8 cellular contexts compared by ENCODE assay signal in the genomic region with DNA sequence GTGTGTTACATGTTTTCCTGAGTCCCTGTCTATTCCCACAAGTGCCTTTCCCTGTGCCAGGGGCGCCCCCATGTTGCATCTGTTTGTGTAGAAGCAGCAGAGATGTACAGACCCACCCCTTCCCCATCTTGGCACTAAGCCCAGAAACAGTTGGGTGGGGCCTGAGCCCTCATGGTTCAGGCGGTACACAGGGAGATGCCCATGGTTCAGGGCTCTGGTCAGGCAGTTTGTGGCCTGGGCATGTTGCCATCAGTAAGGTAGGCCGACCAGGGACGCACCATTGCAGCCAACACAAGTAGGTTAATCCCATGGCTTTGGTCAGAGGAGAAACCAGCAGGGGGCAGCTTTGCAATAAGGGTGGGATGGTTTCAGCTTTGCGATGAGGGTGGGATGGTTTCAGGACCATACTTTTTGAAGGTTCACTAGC. TPM values are rescaled to one million over a fixed set of nuclear protein-coding genes. Genes with fewer than 3 reads are reported as not detected.
A peak's percentile ranks its signal among the peaks of the same experiment; 100 is the strongest.
DNase-seq lines count a peak whose midpoint lies in the region; ATAC-seq, FAIRE-seq and TF ChIP-seq lines count a peak whose summit lies in the region.

No MANE protein-coding gene starts in this region.

- peak; percentile 31 for TF ChIP-seq CTCF in glutamatergic neuron (IDR thresholded peaks at IDR 0.05; ENCODE audit: partially characterized antibody, unreplicated experiment)

- peaks cover 0 to 2% of the 10 kb centered on the region in 2 donors for H3K27me3 Mint-ChIP-seq in CD4-positive, alpha-beta memory T cell
- H3K27me3 Mint-ChIP-seq in glutamatergic neuron (ENCODE audit: unreplicated experiment): peaks cover 9% of the 10 kb centered on the region

- no peaks in the 10 kb centered on the region for H3K9me3 Mint-ChIP-seq in CD4-positive, alpha-beta memory T cell
- H3K9me3 Mint-ChIP-seq in glutamatergic neuron (ENCODE audit: unreplicated experiment): peaks cover 13% of the 10 kb centered on the region

- no peaks in the 10 kb centered on the region for H3K36me3 Mint-ChIP-seq in CD4-positive, alpha-beta memory T cell
- H3K36me3 Mint-ChIP-seq in glutamatergic neuron (ENCODE audit: unreplicated experiment): no peaks in the 10 kb centered on the region

- H3K27me3 ChIP-seq in CD4-positive, alpha-beta memory T cell (ENCODE audit: insufficient read depth, low read length): peaks cover 10% of the 10 kb centered on the region
- peaks cover 27% of the 10 kb centered on the region for H3K27me3 ChIP-seq in H7 (ENCODE audit: control insufficient read depth, insufficient read depth, low read length)

- no peak overlapping the region for H3K27ac ChIP-seq in CD4-positive, alpha-beta memory T cell (ENCODE audit: low read depth, low read length)

- H3K9me3 ChIP-seq in CD4-positive, alpha-beta memory T cell (ENCODE audit: control insufficient read depth in 1 of 2, low read length in 2 of 2): no peaks in the 10 kb centered on the region

- POLR2A ChIA-PET in CD4-positive, alpha-beta memory T cell (lab: Charles Lee; ENCODE audit: partially characterized antibody): interaction anchor here (3.5 kb wide), 1 partner anchor 24 kb away, joined by 32 read pairs; no protein-coding TSS in a partner anchor

- CTCF ChIA-PET in CD4-positive, alpha-beta memory T cell (lab: Charles Lee; ENCODE audit: partially characterized antibody): interaction anchor here (0.6 to 4.2 kb wide), 2 partner anchors 24 to 30 kb away, joined by 3 to 24 read pairs; no protein-coding TSS in a partner anchor

- intact Hi-C loops in CD4-positive, alpha-beta memory T cell (cut with micrococcal nuclease): loop anchor here (1.0 to 10.0 kb wide), 2 partner anchors 23 to 440 kb away; partner anchors contain the start of genes CCDC28B, DCDC2B and IQCC

- H3K4me1 ChIP-seq in CD4-positive, alpha-beta memory T cell (ENCODE audit: insufficient read depth, low read length): peaks cover 48% of the 10 kb centered on the region

- no peak for ATAC-seq in HG03378 (IDR thresholded peaks at IDR 0.05; ENCODE audit: unreplicated experiment)

- DNase-seq in CD4-positive, alpha-beta memory T cell: no peak
- peak; percentile 31 for DNase-seq in H4 (ENCODE audit: low spot score)
- DNase-seq in SHP77 treated with DMSO at 0.1 percent for 48 hours (lab: John Stamatoyannopoulos, UW): peak; percentile 54
- peak; percentile 72 for DNase-seq in glutamatergic neuron
- DNase-seq in OCI-M2 (lab: John Stamatoyannopoulos, UW; ENCODE audit: unreplicated experiment): no peak
- no peak for DNase-seq in GM19239 (ENCODE audit: insufficient read length, low spot score)
- no peak for DNase-seq in H7

- peaks cover 23 to 55% (median 28%) of the 10 kb centered on the region in 4 donors for H3K4me1 Mint-ChIP-seq in CD4-positive, alpha-beta memory T cell
- peaks cover 3% of the 10 kb centered on the region for H3K4me1 Mint-ChIP-seq in glutamatergic neuron (ENCODE audit: low read depth, unreplicated experiment)

- FAIRE-seq in GM19239 (lab: Jason Lieb, UNC): no peak

- no peaks in the 10 kb centered on the region for H3K36me3 ChIP-seq in CD4-positive, alpha-beta memory T cell (ENCODE audit: insufficient read depth, low read length)
- H3K36me3 ChIP-seq in H7 (replicated peaks; ENCODE audit: control insufficient read depth, insufficient read depth, low read length): no peaks in the 10 kb centered on the region

- H3K4me3 Mint-ChIP-seq in CD4-positive, alpha-beta memory T cell: peak overlapping the region in 5 of 8 donors; percentile 24 to 95 (median 83)
- peak overlapping the region; percentile 34 for H3K4me3 Mint-ChIP-seq in glutamatergic neuron (ENCODE audit: unreplicated experiment)

- no peak overlapping the region for H3K27ac Mint-ChIP-seq in CD4-positive, alpha-beta memory T cell
- H3K27ac Mint-ChIP-seq in glutamatergic neuron (ENCODE audit: unreplicated experiment): no peak overlapping the region

- H3K4me3 ChIP-seq in CD4-positive, alpha-beta memory T cell (ENCODE audit: low read length in 2 of 2): no peak overlapping the region
- no peak overlapping the region for H3K4me3 ChIP-seq in H7 (ENCODE audit: insufficient read depth, low read depth, low read length)

RNA-seq across cellular contexts. Expression of gene ADGRB2, which starts 0.9 kb away (rescaled TPM):
- 1 to 10 TPM; 1.5 to 2.0 TPM for total RNA-seq in CD4-positive, alpha-beta memory T cell
- polyA plus RNA-seq in CD4-positive, alpha-beta memory T cell: under 1 TPM in 1 of 2 donors, not detected in 1; 0.55 TPM
- total RNA-seq in H4 (2014; rRNA removed; shearing (Covaris generic)): 2.4 and 3.5 TPM in 2 replicates
- 15.8 TPM for total RNA-seq in glutamatergic neuron (ENCODE audit: unreplicated experiment)
- total RNA-seq in H7 (2014; rRNA removed; shearing (Covaris generic)): 28.0 and 39.8 TPM in 2 replicates

RNA-seq across cellular contexts. Expression of gene SPOCD1, which starts 50.8 kb away (rescaled TPM):
- under 1 TPM; 0.61 to 0.94 TPM for total RNA-seq in CD4-positive, alpha-beta memory T cell
- not detected for polyA plus RNA-seq in CD4-positive, alpha-beta memory T cell
- total RNA-seq in H4 (2014; rRNA removed; shearing (Covaris generic)): 3.6 and 9.9 TPM in 2 replicates
- total RNA-seq in glutamatergic neuron (ENCODE audit: unreplicated experiment): 0.74 TPM
- total RNA-seq in H7 (2014; rRNA removed; shearing (Covaris generic)): 1.8 and 3.5 TPM in 2 replicates

Comparison
In these comparisons a context has a peak if more than half of its experiments do, and no peak if none do; other contexts are left out.
1. DNase-seq: peak in H4 (single experiment), SHP77 treated with DMSO at 0.1 percent for 48 hours (single experiment) and glutamatergic neuron (single experiment); none in CD4-positive, alpha-beta memory T cell (0 of 5), OCI-M2 (single experiment), GM19239 (single experiment) and H7 (single experiment).